11 cellular contexts compared by ENCODE assay signal in genomic region chr22:19361501-19362103, GRCh38.
DNase-seq lines count a peak whose midpoint lies in the region; ATAC-seq and TF ChIP-seq lines count a peak whose summit lies in the region.
"Had no signal": no experiment of that assay in that cellular context is flagged by ENCODE, and none has a peak within 500 bp of the region (broad histone marks: within the 10 kb centered on the region; RNA-seq: fewer than 3 reads in every experiment).

No MANE protein-coding gene starts in this region.

- H3K4me1 Mint-ChIP-seq in neural crest cell = no peaks in the 10 kb centered on the region

- TF ChIP-seq CTCF in neural crest cell (conservative IDR thresholded peaks at IDR 0.05) = no peak

- H3K4me3 Mint-ChIP-seq in neural crest cell = no peak overlapping the region

- H3K27ac Mint-ChIP-seq in neural crest cell (ENCODE audit: unreplicated experiment) = peak overlapping the region; percentile 23

- H3K36me3 Mint-ChIP-seq in neural crest cell (ENCODE audit: low read depth) = peaks cover 14% of the 10 kb centered on the region

- H3K27me3 Mint-ChIP-seq in neural crest cell (ENCODE audit: low read depth) = no peaks in the 10 kb centered on the region

- DNase-seq in MV-4-11 (lab: John Stamatoyannopoulos, UW) (peak; percentile 70), neural crest cell (ENCODE audit: low read depth, low spot score) (no peak), inferior parietal cortex (ENCODE audit: extremely low spot score) (no peak), COLO829 (ENCODE audit: low spot score) (no peak), EL (no peak)
- DNase-seq: activated CD4-positive, CD25-positive, alpha-beta regulatory T cell treated with anti-CD3 and anti-CD28 coated beads, Interleukin-2, amount 50 U/mL, for 72 hours; cerebellar nuclear complex; left ventricle myocardium superior had no signal

- ATAC-seq in GM18858 (IDR thresholded peaks at IDR 0.05; ENCODE audit: unreplicated experiment) (peak; percentile 57), HG02610 (IDR thresholded peaks at IDR 0.05; ENCODE audit: unreplicated experiment) (peak; percentile 84)
- ATAC-seq in activated CD4-positive, CD25-positive, alpha-beta regulatory T cell treated with anti-CD3 and anti-CD28 coated beads, Interleukin-2, amount 50 U/mL, for 24 hours = no peak
- ATAC-seq: left ventricle myocardium superior had no signal

- no peaks in the 10 kb centered on the region for H3K9me3 Mint-ChIP-seq in neural crest cell

Comparison
In these comparisons a context has a peak if more than half of its experiments do, and no peak if none do; other contexts are left out.
1. ATAC-seq: peak in GM18858 (single experiment) and HG02610 (single experiment); none in activated CD4-positive, CD25-positive, alpha-beta regulatory T cell treated with anti-CD3 and anti-CD28 coated beads, Interleukin-2, amount 50 U/mL, for 24 hours (0 of 2).